Comparison of ENCODE assay signal across 13 cellular contexts in the genomic region with DNA sequence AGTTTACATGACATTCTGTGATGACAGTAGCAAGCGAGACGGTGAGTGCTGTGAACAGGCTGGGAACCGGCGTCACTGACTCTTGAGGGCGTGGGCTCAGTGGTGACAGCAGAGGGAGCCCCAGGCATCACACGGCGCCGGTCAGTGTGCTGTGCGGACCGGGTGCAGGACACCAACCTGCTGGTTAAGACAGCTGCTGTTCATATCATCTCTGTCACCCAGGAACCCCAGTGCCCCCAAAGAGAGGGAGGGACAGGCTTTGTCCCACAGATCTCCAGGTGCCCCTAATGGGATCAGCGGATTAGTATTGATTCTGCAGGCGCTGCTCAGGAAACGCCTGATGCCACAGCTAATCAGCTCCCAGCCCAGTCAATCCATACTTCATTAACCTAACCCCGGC. TPM values are rescaled to one million over a fixed set of nuclear protein-coding genes. Genes with fewer than 3 reads are reported as not detected.
DNase-seq lines count a peak whose midpoint lies in the region; ATAC-seq and TF ChIP-seq lines count a peak whose summit lies in the region.
"Had no signal": no experiment of that assay in that cellular context is flagged by ENCODE, and none has a peak within 500 bp of the region (broad histone marks: within the 10 kb centered on the region; RNA-seq: fewer than 3 reads in every experiment).

No MANE protein-coding gene starts in this region.

- H3K4me1 Mint-ChIP-seq in WTC11 = no peaks in the 10 kb centered on the region
- no peaks in the 10 kb centered on the region for H3K4me1 Mint-ChIP-seq in type B pancreatic cell (ENCODE audit: unreplicated experiment)

- no peaks in the 10 kb centered on the region for H3K36me3 ChIP-seq in cardiac muscle cell

- H3K4me3 ChIP-seq in cardiac muscle cell = no peak overlapping the region
- H3K4me3 ChIP-seq: GM23248 had no signal

- H3K27me3 Mint-ChIP-seq in WTC11 (ENCODE audit: low read depth) (no peaks in the 10 kb centered on the region), type B pancreatic cell (peaks cover 6% of the 10 kb centered on the region)

- H3K4me1 ChIP-seq in cardiac muscle cell (ENCODE audit: low read depth) = no peaks in the 10 kb centered on the region

- TF ChIP-seq CTCF in cardiac muscle cell (IDR thresholded peaks at IDR 0.05; ENCODE audit: low read depth, low read length) (peak; percentile 4), WTC11 (IDR thresholded peaks at IDR 0.05) (no peak), type B pancreatic cell (conservative IDR thresholded peaks at IDR 0.05) (peak; percentile 58)

- H3K36me3 Mint-ChIP-seq in WTC11 (peaks cover 6% of the 10 kb centered on the region; the same call in 1 of the 2 replicates), type B pancreatic cell (no peaks in the 10 kb centered on the region)

- H3K27me3 ChIP-seq in cardiac muscle cell = no peaks in the 10 kb centered on the region

- no peak overlapping the region for H3K27ac Mint-ChIP-seq in WTC11
- no peak overlapping the region for H3K27ac Mint-ChIP-seq in type B pancreatic cell

- CTCF ChIA-PET in WTC11 (lab: Charles Lee) = interaction anchor here (0.8 to 0.9 kb wide), 3 partner anchors 10 to 19 kb away, joined by 3 to 4 read pairs (median 3); no protein-coding TSS in a partner anchor

- no peaks in the 10 kb centered on the region for H3K9me3 ChIP-seq in cardiac muscle cell (ENCODE audit: low read depth)

- H3K9me3 Mint-ChIP-seq in WTC11 = peaks cover 1% of the 10 kb centered on the region; the same call in 1 of the 2 replicates
- H3K9me3 Mint-ChIP-seq in type B pancreatic cell = no peaks in the 10 kb centered on the region

- POLR2A ChIA-PET in WTC11 (lab: Charles Lee) = no interaction called here

- H3K4me3 Mint-ChIP-seq in WTC11 = no peak overlapping the region
- no peak overlapping the region for H3K4me3 Mint-ChIP-seq in type B pancreatic cell

- peak in 1 of 2 donors; percentile 42 for DNase-seq in cardiac muscle cell (ENCODE audit: low read depth in 1 of 2, low spot score in 1 of 2)
- no peak for DNase-seq in cardiac septum (ENCODE audit: low spot score)
- peak; percentile 33 for DNase-seq in WTC11 (ENCODE audit: low spot score)
- peak; percentile 2 for DNase-seq in kidney tubule cell (ENCODE audit: low spot score)
- DNase-seq in type B pancreatic cell (ENCODE audit: extremely low spot score, unreplicated experiment) = no peak
- no peak for DNase-seq in NCI-H2081 (lab: John Stamatoyannopoulos, UW)
- no peak for DNase-seq in OCI-M2 (lab: John Stamatoyannopoulos, UW; ENCODE audit: unreplicated experiment)
- DNase-seq: activated naive CD4-positive, alpha-beta T cell; effector CD8-positive, alpha-beta T cell; GM23248; NCI-H446 had no signal

- no peak overlapping the region for H3K27ac ChIP-seq in cardiac muscle cell
- H3K27ac ChIP-seq: GM23248 had no signal

- intact Hi-C loops in cardiac septum (cut with DNase I) = no loop called here

- ATAC-seq in WTC11 (peak; percentile 75), HG03521 (IDR thresholded peaks at IDR 0.05; ENCODE audit: unreplicated experiment) (no peak)

TF ChIP-seq in WTC11, 78 proteins besides CTCF, POLR2A, EP300 and RAD21 (continues in another document):
- TF ChIP-seq PREB (CRISPR knock-in tag; IDR thresholded peaks at IDR 0.05; ENCODE audit: borderline replicate concordance) (no peak), EMX1 (CRISPR knock-in tag; IDR thresholded peaks at IDR 0.05) (no peak), NFYB (CRISPR knock-in tag; conservative IDR thresholded peaks at IDR 0.05; ENCODE audit: low read depth) (no peak), ZNF121 (CRISPR knock-in tag; IDR thresholded peaks at IDR 0.05) (no peak), ZNF416 (CRISPR knock-in tag; IDR thresholded peaks at IDR 0.05) (no peak), NR2C2 (CRISPR knock-in tag; IDR thresholded peaks at IDR 0.05) (no peak), SOX15 (CRISPR knock-in tag; IDR thresholded peaks at IDR 0.05) (no peak), ZMAT4 (CRISPR knock-in tag; IDR thresholded peaks at IDR 0.05) (no peak), JUN (CRISPR knock-in tag; IDR thresholded peaks at IDR 0.05) (no peak), ARID4B (CRISPR knock-in tag; IDR thresholded peaks at IDR 0.05; ENCODE audit: borderline replicate concordance) (no peak), ERG (CRISPR knock-in tag; IDR thresholded peaks at IDR 0.05) (no peak)
- TF ChIP-seq, protein P1, sequence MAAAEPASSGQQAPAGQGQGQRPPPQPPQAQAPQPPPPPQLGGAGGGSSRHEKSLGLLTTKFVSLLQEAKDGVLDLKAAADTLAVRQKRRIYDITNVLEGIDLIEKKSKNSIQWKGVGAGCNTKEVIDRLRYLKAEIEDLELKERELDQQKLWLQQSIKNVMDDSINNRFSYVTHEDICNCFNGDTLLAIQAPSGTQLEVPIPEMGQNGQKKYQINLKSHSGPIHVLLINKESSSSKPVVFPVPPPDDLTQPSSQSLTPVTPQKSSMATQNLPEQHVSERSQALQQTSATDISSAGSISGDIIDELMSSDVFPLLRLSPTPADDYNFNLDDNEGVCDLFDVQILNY (CRISPR knock-in tag; IDR thresholded peaks at IDR 0.05) = no peak
- TF ChIP-seq, protein P2, sequence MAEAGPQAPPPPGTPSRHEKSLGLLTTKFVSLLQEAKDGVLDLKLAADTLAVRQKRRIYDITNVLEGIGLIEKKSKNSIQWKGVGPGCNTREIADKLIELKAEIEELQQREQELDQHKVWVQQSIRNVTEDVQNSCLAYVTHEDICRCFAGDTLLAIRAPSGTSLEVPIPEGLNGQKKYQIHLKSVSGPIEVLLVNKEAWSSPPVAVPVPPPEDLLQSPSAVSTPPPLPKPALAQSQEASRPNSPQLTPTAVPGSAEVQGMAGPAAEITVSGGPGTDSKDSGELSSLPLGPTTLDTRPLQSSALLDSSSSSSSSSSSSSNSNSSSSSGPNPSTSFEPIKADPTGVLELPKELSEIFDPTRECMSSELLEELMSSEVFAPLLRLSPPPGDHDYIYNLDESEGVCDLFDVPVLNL (CRISPR knock-in tag; IDR thresholded peaks at IDR 0.05; ENCODE audit: borderline replicate concordance, low read depth) = no peak

RNA-seq across cellular contexts. Expression of gene B3GAT1, which starts 18.4 kb away (rescaled TPM):
- total RNA-seq in cardiac muscle cell (0.85 and 1.5 TPM in 2 replicates), cardiac septum (0.27 TPM), WTC11 (2021) (20.9 to 30.0 TPM (median 23.1 TPM) in 3 replicates), type B pancreatic cell (ENCODE audit: low replicate concordance) (3.5 and 4.8 TPM in 2 replicates)
- not detected in 2 replicates for polyA plus RNA-seq in cardiac muscle cell
- total RNA-seq: GM23248 had no signal
- polyA plus RNA-seq: BJ, GM23248 had no signal

Comparison
In these comparisons a context has a peak if more than half of its experiments do, and no peak if none do; other contexts are left out.
1. DNase-seq: peak in WTC11 (single experiment) and kidney tubule cell (single experiment); none in cardiac septum (single experiment), type B pancreatic cell (single experiment), NCI-H2081 (0 of 2) and OCI-M2 (single experiment).